Comparison of ENCODE assay signal across 15 cellular contexts in the genomic region with DNA sequence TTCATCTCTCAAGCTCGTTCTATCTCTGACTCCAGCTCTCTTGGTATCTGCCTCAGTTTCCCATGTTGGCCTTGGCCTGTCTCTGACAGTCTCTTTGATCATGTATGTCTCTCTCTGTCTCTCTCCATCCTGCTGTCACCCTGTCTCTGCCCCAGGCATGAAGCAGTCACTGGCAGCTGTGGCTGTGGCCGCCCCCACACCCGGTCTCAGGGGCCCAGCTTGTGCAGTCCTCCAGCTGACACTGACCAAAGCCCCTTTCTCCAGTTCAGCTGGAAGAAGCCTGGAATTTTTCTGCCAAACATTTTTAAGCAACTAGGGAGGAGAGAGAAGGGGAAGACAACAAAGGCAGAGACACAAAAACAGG. TPM values are rescaled to one million over a fixed set of nuclear protein-coding genes. Genes with fewer than 3 reads are reported as not detected.
A peak's percentile ranks its signal among the peaks of the same experiment; 100 is the strongest.
DNase-seq lines count a peak whose midpoint lies in the region; ATAC-seq and TF ChIP-seq lines count a peak whose summit lies in the region.
"Had no signal": no experiment of that assay in that cellular context is flagged by ENCODE, and none has a peak within 500 bp of the region (broad histone marks: within the 10 kb centered on the region; RNA-seq: fewer than 3 reads in every experiment).

No MANE protein-coding gene starts in this region.

- peak; percentile 10 to 78 for ATAC-seq in left cardiac atrium
- ATAC-seq in GM18873 (IDR thresholded peaks at IDR 0.05; ENCODE audit: low FRiP score, unreplicated experiment) = no peak
- ATAC-seq: GM23338, K562 had no signal

- H3K9me3 Mint-ChIP-seq in IgD-negative memory B cell = no peaks in the 10 kb centered on the region
- H3K9me3 Mint-ChIP-seq: CD8-positive, alpha-beta memory T cell; GM23338 had no signal

- peak overlapping the region; percentile 47 to 90 (median 59) for H3K27ac Mint-ChIP-seq in IgD-negative memory B cell
- H3K27ac Mint-ChIP-seq: GM23338 had no signal

- H3K9me3 ChIP-seq in skeletal muscle tissue (ENCODE audit: control insufficient read depth in 3 of 3, low read length in 3 of 3) = no peaks in the 10 kb centered on the region

- H3K4me1 Mint-ChIP-seq in IgD-negative memory B cell = peaks cover 53 to 64% (median 64%) of the 10 kb centered on the region in 3 donors

- DNase-seq in left cardiac atrium (no peak), DMS 273 treated with DMSO at 0.1 percent for 48 hours (lab: John Stamatoyannopoulos, UW) (no peak), ureter (ENCODE audit: low spot score) (no peak)
- DNase-seq: amniotic stem cell; CD8-positive, alpha-beta memory T cell; effector memory CD4-positive, alpha-beta T cell; foreskin melanocyte; GDM1; NCI-H526 had no signal

- H3K4me1 ChIP-seq in skeletal muscle tissue (ENCODE audit: control insufficient read depth in 3 of 3, insufficient read depth in 3 of 3, low read length in 3 of 3) = peaks cover 3 to 12% (median 6%) of the 10 kb centered on the region in 3 donors

- peaks cover 7 to 17% (median 15%) of the 10 kb centered on the region in 3 donors for H3K27me3 ChIP-seq in skeletal muscle tissue (ENCODE audit: control insufficient read depth in 3 of 3, insufficient read depth in 3 of 3, low read length in 3 of 3)

- H3K36me3 ChIP-seq in skeletal muscle tissue (ENCODE audit: control insufficient read depth in 3 of 3, insufficient read depth in 3 of 3, low read length in 3 of 3) = no peaks in the 10 kb centered on the region

- H3K9ac ChIP-seq in skeletal muscle tissue (ENCODE audit: low read depth in 1 of 3, low read length in 3 of 3) = no peak overlapping the region

- no peak overlapping the region for H3K4me3 ChIP-seq in skeletal muscle tissue (ENCODE audit: low read length in 3 of 3)
- H3K4me3 ChIP-seq: GM23338, K562 had no signal

- no peak for TF ChIP-seq CTCF in VCaP (conservative IDR thresholded peaks at IDR 0.05)

- intact Hi-C loops in left cardiac atrium (cut with DNase I) = no loop called here

- no peaks in the 10 kb centered on the region for H3K36me3 Mint-ChIP-seq in IgD-negative memory B cell
- H3K36me3 Mint-ChIP-seq: CD8-positive, alpha-beta memory T cell had no signal

- peaks cover 4% of the 10 kb centered on the region for H3K27me3 Mint-ChIP-seq in IgD-negative memory B cell
- H3K27me3 Mint-ChIP-seq: CD8-positive, alpha-beta memory T cell had no signal

- H3K27ac ChIP-seq in VCaP (peak overlapping the region; percentile 76), skeletal muscle tissue (ENCODE audit: low read depth, low read length) (peak overlapping the region; percentile 58)

- H3K4me3 Mint-ChIP-seq in IgD-negative memory B cell = peak overlapping the region in 1 of 4 donors; percentile 71
- H3K4me3 Mint-ChIP-seq: CD8-positive, alpha-beta memory T cell; GM23338 had no signal

RNA-seq across cellular contexts. Expression of gene DTX1, which starts 14.5 kb away (rescaled TPM):
- 0.61 TPM for polyA plus RNA-seq in IgD-negative memory B cell
- total RNA-seq in left cardiac atrium (1 to 10 TPM; 6.3 to 9.8 TPM), skeletal muscle tissue (3.1 TPM), ureter (1.1 TPM)
- total RNA-seq: K562 had no signal
- polyA plus RNA-seq: K562 had no signal
